Comparison of ENCODE assay signal across 22 cellular contexts in the genomic region with DNA sequence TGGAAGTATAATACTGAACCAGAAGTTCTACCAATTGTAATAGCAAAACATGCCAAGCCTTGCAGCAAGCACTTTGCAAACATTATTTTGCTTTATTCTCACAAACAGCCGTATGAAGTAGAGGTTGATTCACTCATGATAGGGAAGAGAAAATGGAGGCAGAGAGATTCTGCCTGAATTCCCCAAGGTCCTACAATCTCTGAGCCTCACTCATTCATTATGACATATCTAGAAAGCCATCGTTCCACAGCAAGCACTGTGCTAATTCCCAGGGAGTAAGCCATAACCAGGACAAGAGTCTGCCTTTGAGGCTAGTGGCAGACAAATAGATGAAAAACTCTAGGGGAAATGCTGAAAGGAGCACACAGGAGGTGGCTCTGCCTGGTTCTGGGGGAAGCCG.
"Had no signal": no experiment of that assay in that cellular context is flagged by ENCODE, and none has a peak within 500 bp of the region (broad histone marks: within the 10 kb centered on the region; RNA-seq: fewer than 3 reads in every experiment).

No MANE protein-coding gene starts in this region.

- H3K36me3 Mint-ChIP-seq: natural killer cell; stimulated activated effector memory CD8-positive, alpha-beta T cell treated with anti-CD3 and anti-CD28 coated beads, Interleukin-12 subunit alpha, Interleukin-12 subunit beta, amount 100 ng/mL, for 72 hours; stimulated activated naive B cell treated with anti-CD40 and anti-IgM and Interleukin-4, amounts not matched to agents 10 μg/mL and 1 μg/mL and 100 μg/mL, for 72 hours had no signal

- H3K9me3 Mint-ChIP-seq: natural killer cell; neural crest cell; stimulated activated effector memory CD8-positive, alpha-beta T cell treated with anti-CD3 and anti-CD28 coated beads, Interleukin-12 subunit alpha, Interleukin-12 subunit beta, amount 100 ng/mL, for 72 hours; stimulated activated naive CD8-positive, alpha-beta T cell treated with anti-CD3 and anti-CD28 coated beads, Interleukin-15, Interleukin-2, amounts not matched to agents 100 ng/mL and 50 ng/mL, for 24 hours had no signal

- H3K4me1 Mint-ChIP-seq: natural killer cell; stimulated activated effector memory CD8-positive, alpha-beta T cell treated with anti-CD3 and anti-CD28 coated beads, Interleukin-12 subunit alpha, Interleukin-12 subunit beta, amount 100 ng/mL, for 72 hours; stimulated activated naive B cell treated with anti-CD40 and anti-IgM and Interleukin-4, amounts not matched to agents 10 μg/mL and 1 μg/mL and 100 μg/mL, for 72 hours had no signal

- FAIRE-seq: pancreas, small intestine, urothelium cell line had no signal

- H3K4me3 Mint-ChIP-seq: naive thymus-derived CD4-positive, alpha-beta T cell; natural killer cell; nephron; neural crest cell; stimulated activated effector memory CD8-positive, alpha-beta T cell treated with anti-CD3 and anti-CD28 coated beads, Interleukin-12 subunit alpha, Interleukin-12 subunit beta, amount 100 ng/mL, for 72 hours; stimulated activated naive B cell treated with anti-CD40 and anti-IgM and Interleukin-4, amounts not matched to agents 10 μg/mL and 1 μg/mL and 100 μg/mL, for 72 hours; stimulated activated naive CD8-positive, alpha-beta T cell treated with anti-CD3 and anti-CD28 coated beads, Interleukin-15, Interleukin-2, amounts not matched to agents 100 ng/mL and 50 ng/mL, for 24 hours had no signal

- DNase-seq: naive thymus-derived CD4-positive, alpha-beta T cell; natural killer cell; nucleus accumbens; pancreas; right cardiac atrium; right lobe of liver; sigmoid colon; small intestine; stimulated activated CD4-positive, alpha-beta T cell treated with anti-CD3 and anti-CD28 coated beads, Interleukin-15, amount 100 ng/mL, for 24 hours; stimulated activated CD4-positive, alpha-beta T cell treated with anti-CD3 and anti-CD28 coated beads, Interleukin-2, amount 100 ng/mL, for 24 hours; stimulated activated CD4-positive, alpha-beta T cell treated with anti-CD3 and anti-CD28 coated beads, Interleukin-2, amount 100 ng/mL, for 48 hours; stimulated activated CD4-positive, alpha-beta T cell treated with anti-CD3 and anti-CD28 coated beads, Interleukin-4, amount 100 ng/mL, for 24 hours; stimulated activated naive B cell treated with anti-CD40 and anti-IgM and Interleukin-4, amounts not matched to agents 10 μg/mL and 1 μg/mL and 100 μg/mL, for 72 hours; stimulated activated naive CD4-positive, alpha-beta T cell treated with Interleukin-2 at 50 U/mL for 16 hours; stomach; thyroid gland; upper lobe of left lung had no signal

- H3K27ac Mint-ChIP-seq: natural killer cell; nephron; stimulated activated effector memory CD8-positive, alpha-beta T cell treated with anti-CD3 and anti-CD28 coated beads, Interleukin-12 subunit alpha, Interleukin-12 subunit beta, amount 100 ng/mL, for 72 hours; stimulated activated naive B cell treated with anti-CD40 and anti-IgM and Interleukin-4, amounts not matched to agents 10 μg/mL and 1 μg/mL and 100 μg/mL, for 72 hours; stimulated activated naive CD8-positive, alpha-beta T cell treated with anti-CD3 and anti-CD28 coated beads, Interleukin-15, Interleukin-2, amounts not matched to agents 100 ng/mL and 50 ng/mL, for 24 hours had no signal

- ATAC-seq: naive thymus-derived CD4-positive, alpha-beta T cell; natural killer cell; right cardiac atrium; right lobe of liver; stimulated activated effector memory CD8-positive, alpha-beta T cell treated with anti-CD3 and anti-CD28 coated beads, Interleukin-12 subunit alpha, Interleukin-12 subunit beta, amount 100 ng/mL, for 72 hours; stimulated activated naive B cell treated with anti-CD40 and anti-IgM and Interleukin-4, amounts not matched to agents 10 μg/mL and 1 μg/mL and 100 μg/mL, for 72 hours had no signal
